Comparison of ENCODE assay signal across 1 cellular context in the genomic region with DNA sequence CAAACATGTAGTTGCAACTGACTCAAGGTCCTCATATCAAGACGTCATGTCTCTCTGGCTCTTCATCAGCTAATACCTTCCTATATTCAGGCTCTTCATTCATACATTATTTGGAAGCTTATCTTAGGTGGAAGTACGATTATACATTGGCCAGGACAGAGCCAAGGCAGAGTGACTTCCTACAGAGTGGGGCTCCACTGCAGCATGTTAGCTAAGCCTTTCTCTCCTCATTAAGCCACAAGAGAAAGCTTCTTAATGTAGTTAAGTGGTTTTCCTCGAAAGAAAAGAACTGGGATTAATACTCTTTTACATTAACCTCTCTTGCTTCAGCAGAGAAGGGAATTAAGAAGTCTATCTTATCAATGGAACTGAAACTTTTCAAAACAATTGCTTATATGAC.
TF ChIP-seq lines count a peak whose summit lies in the region.

No MANE protein-coding gene starts in this region.

TF ChIP-seq in GM23338, 12 proteins besides CTCF, POLR2A, EP300 and RAD21 (continued from another document):
- TF ChIP-seq REST (IDR thresholded peaks at IDR 0.05; ENCODE audit: unreplicated experiment) (no peak), ZNF462 (CRISPR knock-in tag; IDR thresholded peaks at IDR 0.05) (no peak), ZNF331 (CRISPR knock-in tag; IDR thresholded peaks at IDR 0.05; ENCODE audit: low read depth) (no peak), NANOG (IDR thresholded peaks at IDR 0.05; ENCODE audit: borderline replicate concordance) (no peak), POLR2AphosphoS5 (IDR thresholded peaks at IDR 0.05; ENCODE audit: low read depth) (no peak)
